Comparison of ENCODE assay signal across 1 cellular context in genomic region chr6:47301441-47301840, GRCh38.
TF ChIP-seq lines count a peak whose summit lies in the region.

No MANE protein-coding gene starts in this region.

TF ChIP-seq in HepG2, 621 proteins besides CTCF, POLR2A, EP300 and RAD21 (continued from another document):
- TF ChIP-seq MXD3 (CRISPR knock-in tag; IDR thresholded peaks at IDR 0.05) = no peak
